ENCODE assay signal across 18 cellular contexts in genomic region chr17:80738987-80739730, GRCh38.
A peak's percentile ranks its signal among the peaks of the same experiment; 100 is the strongest.
DNase-seq lines count a peak whose midpoint lies in the region; ATAC-seq and TF ChIP-seq lines count a peak whose summit lies in the region.
"Had no signal": no experiment of that assay in that cellular context is flagged by ENCODE, and none has a peak within 500 bp of the region (broad histone marks: within the 10 kb centered on the region; RNA-seq: fewer than 3 reads in every experiment).

No MANE protein-coding gene starts in this region.

- H3K36me3 Mint-ChIP-seq in CD14-positive monocyte (peaks cover 25 to 32% of the 10 kb centered on the region in 2 donors), T-cell (peaks cover 36% of the 10 kb centered on the region)
- H3K36me3 Mint-ChIP-seq in CD8-positive, alpha-beta memory T cell, result peaks cover 9 to 56% (median 16%) of the 10 kb centered on the region in 3 donors

- intact Hi-C loops in CD14-positive monocyte (cut with micrococcal nuclease), result no loop called here

- peaks cover 41% of the 10 kb centered on the region for H3K4me1 Mint-ChIP-seq in CD14-positive monocyte
- peaks cover 17 to 42% (median 39%) of the 10 kb centered on the region in 3 donors for H3K4me1 Mint-ChIP-seq in CD8-positive, alpha-beta memory T cell
- H3K4me1 Mint-ChIP-seq in T-cell, result peaks cover 46 to 64% (median 57%) of the 10 kb centered on the region in 3 donors

- TF ChIP-seq CTCF in CD14-positive monocyte (IDR thresholded peaks at IDR 0.05) (no peak), fibroblast of villous mesenchyme (IDR thresholded peaks at IDR 0.05; ENCODE audit: insufficient read depth, low read depth, low read length) (no peak)

- H3K27me3 Mint-ChIP-seq in CD14-positive monocyte (ENCODE audit: low read depth in 3 of 3), result peaks cover 0 to 8% (median 0%) of the 10 kb centered on the region in 3 donors
- peaks cover 0 to 1% of the 10 kb centered on the region in 2 donors for H3K27me3 Mint-ChIP-seq in CD8-positive, alpha-beta memory T cell
- no peaks in the 10 kb centered on the region for H3K27me3 Mint-ChIP-seq in T-cell
- H3K27me3 Mint-ChIP-seq: activated T-helper 17 cell treated with anti-CD3 and anti-CD28 coated beads, Interleukin-2, amount 50 U/mL, for 72 hours; brain had no signal

- H3K36me3 ChIP-seq in CD8-positive, alpha-beta memory T cell (ENCODE audit: insufficient read depth, low read length), result peaks cover 4% of the 10 kb centered on the region

- POLR2A ChIA-PET in CD8-positive, alpha-beta memory T cell (lab: Charles Lee), result no interaction called here
- POLR2A ChIA-PET in T-cell (lab: Charles Lee), result interaction anchor here in 1 of 2 donors (0.6 kb wide), 1 partner anchor 1931 kb away, joined by 3 read pairs; no protein-coding TSS in a partner anchor

- CTCF ChIA-PET in CD8-positive, alpha-beta memory T cell (lab: Charles Lee), result no interaction called here
- CTCF ChIA-PET in T-cell (lab: Charles Lee), result no interaction called here

- H3K27me3 ChIP-seq in CD8-positive, alpha-beta memory T cell (ENCODE audit: insufficient read depth, low read length, poor library complexity, severe bottlenecking), result no peaks in the 10 kb centered on the region
- H3K27me3 ChIP-seq: tibial nerve had no signal

- no peaks in the 10 kb centered on the region for H3K9me3 ChIP-seq in CD8-positive, alpha-beta memory T cell (ENCODE audit: low read length)
- H3K9me3 ChIP-seq: tibial nerve had no signal

- H3K4me3 ChIP-seq in CD8-positive, alpha-beta memory T cell (ENCODE audit: low read length), result no peak overlapping the region
- no peak overlapping the region for H3K4me3 ChIP-seq in fibroblast of villous mesenchyme (ENCODE audit: low read depth, low read length)
- H3K4me3 ChIP-seq: tibial nerve had no signal

- no peak for DNase-seq in CD14-positive monocyte (ENCODE audit: low spot score)
- DNase-seq in CD8-positive, alpha-beta memory T cell, result peak in 2 of 5 donors; percentile 41 to 66
- peak in 25 of 34 experiments; percentile 7 to 84 (median 41) for DNase-seq in T-cell
- peak; percentile 73 for DNase-seq in fibroblast of villous mesenchyme (ENCODE audit: low read depth)
- no peak for DNase-seq in NCI-H2227 (lab: John Stamatoyannopoulos, UW; ENCODE audit: unreplicated experiment)
- DNase-seq in germinal center (ENCODE audit: low spot score), result no peak
- no peak for DNase-seq in dedifferentiated amniotic fluid mesenchymal stem cell (ENCODE audit: extremely low spot score)
- DNase-seq in NCI-H510A treated with DMSO at 0.1 percent for 48 hours (lab: John Stamatoyannopoulos, UW), result no peak
- DNase-seq: kidney; NCI-H2081 treated with DMSO at 0.1 percent for 48 hours; NCI-H82; nucleus accumbens; stimulated activated CD4-positive, alpha-beta T cell treated with anti-CD3 and anti-CD28 coated beads, Interleukin-4, amount 100 ng/mL, for 1 hour; stimulated activated CD8-positive, alpha-beta memory T cell treated with anti-CD3 and anti-CD28 coated beads, Interleukin-4, amount 100 ng/mL, for 48 hours had no signal

- H3K27ac Mint-ChIP-seq in CD14-positive monocyte (peak overlapping the region; percentile 43 to 93 (median 88)), T-cell (peak overlapping the region; percentile 88 to 92)
- peak overlapping the region in 5 of 8 donors; percentile 43 to 89 (median 75) for H3K27ac Mint-ChIP-seq in CD8-positive, alpha-beta memory T cell
- H3K27ac Mint-ChIP-seq: activated T-helper 17 cell treated with anti-CD3 and anti-CD28 coated beads, Interleukin-2, amount 50 U/mL, for 72 hours; brain; WTC11 had no signal

- peak; percentile 17 to 74 (median 33) for ATAC-seq in T-cell (replicated peaks in 1 of 4)
- ATAC-seq: activated T-helper 17 cell treated with anti-CD3 and anti-CD28 coated beads, Interleukin-2, amount 50 U/mL, for 72 hours; WTC11 had no signal

- peaks cover 36% of the 10 kb centered on the region for H3K4me1 ChIP-seq in CD8-positive, alpha-beta memory T cell (ENCODE audit: insufficient read depth, low read length)
- H3K4me1 ChIP-seq: tibial nerve had no signal

- H3K9me3 Mint-ChIP-seq in CD14-positive monocyte (peaks cover 0 to 6% (median 0%) of the 10 kb centered on the region in 7 donors), T-cell (no peaks in the 10 kb centered on the region)
- no peaks in the 10 kb centered on the region for H3K9me3 Mint-ChIP-seq in CD8-positive, alpha-beta memory T cell
- H3K9me3 Mint-ChIP-seq: activated T-helper 17 cell treated with anti-CD3 and anti-CD28 coated beads, Interleukin-2, amount 50 U/mL, for 72 hours had no signal

- H3K27ac ChIP-seq in CD8-positive, alpha-beta memory T cell (ENCODE audit: low read depth, low read length), result no peak overlapping the region
- H3K27ac ChIP-seq: tibial nerve had no signal

- H3K4me3 Mint-ChIP-seq in CD14-positive monocyte, result peak overlapping the region in 1 of 2 donors; percentile 16
- peak overlapping the region in 2 of 7 donors; percentile 32 to 71 for H3K4me3 Mint-ChIP-seq in CD8-positive, alpha-beta memory T cell
- peak overlapping the region in 2 of 3 donors; percentile 31 to 57 for H3K4me3 Mint-ChIP-seq in T-cell
- H3K4me3 Mint-ChIP-seq: activated T-helper 17 cell treated with anti-CD3 and anti-CD28 coated beads, Interleukin-2, amount 50 U/mL, for 72 hours; brain; WTC11 had no signal

Comparison
In these comparisons a context has a peak if more than half of its experiments do, and no peak if none do; other contexts are left out.
1. DNase-seq: peak in T-cell (25 of 34) and fibroblast of villous mesenchyme (single experiment); none in CD14-positive monocyte (single experiment), NCI-H2227 (single experiment), germinal center (single experiment), dedifferentiated amniotic fluid mesenchymal stem cell (single experiment) and NCI-H510A treated with DMSO at 0.1 percent for 48 hours (single experiment).
2. Peak in every context shown above with its lines, with median percentiles within 50 percentile points of each other: H3K27ac Mint-ChIP-seq.